In genomic region chrX:71170660-71171059, GRCh38 we compare ENCODE assay signal across 1 cellular context.
TF ChIP-seq lines count a peak whose summit lies in the region.

No MANE protein-coding gene starts in this region.

TF ChIP-seq in K562, 482 proteins besides CTCF, POLR2A, EP300 and RAD21:
- TF ChIP-seq GTF2E2 (tag; IDR thresholded peaks at IDR 0.05) = no peak
- TF ChIP-seq RAD51 (IDR thresholded peaks at IDR 0.05; ENCODE audit: borderline replicate concordance, low read depth) = peak; percentile 22; the same call in 1 of the 2 replicates
- TF ChIP-seq POLR2G (IDR thresholded peaks at IDR 0.05; ENCODE audit: low read depth, low read length) = no peak
- no peak for TF ChIP-seq NFIX (CRISPR knock-in tag; IDR thresholded peaks at IDR 0.05; ENCODE audit: low read depth)
- no peak for TF ChIP-seq MTA1 (IDR thresholded peaks at IDR 0.05; ENCODE audit: borderline replicate concordance)
- no peak for TF ChIP-seq NR1H2 (CRISPR knock-in tag; IDR thresholded peaks at IDR 0.05)
- TF ChIP-seq CHD7 (IDR thresholded peaks at IDR 0.05; ENCODE audit: low read depth, low read length) = no peak
- no peak for TF ChIP-seq JUNB (CRISPR knock-in tag; conservative IDR thresholded peaks at IDR 0.05)
